21 cellular contexts compared by ENCODE assay signal in the genomic region with DNA sequence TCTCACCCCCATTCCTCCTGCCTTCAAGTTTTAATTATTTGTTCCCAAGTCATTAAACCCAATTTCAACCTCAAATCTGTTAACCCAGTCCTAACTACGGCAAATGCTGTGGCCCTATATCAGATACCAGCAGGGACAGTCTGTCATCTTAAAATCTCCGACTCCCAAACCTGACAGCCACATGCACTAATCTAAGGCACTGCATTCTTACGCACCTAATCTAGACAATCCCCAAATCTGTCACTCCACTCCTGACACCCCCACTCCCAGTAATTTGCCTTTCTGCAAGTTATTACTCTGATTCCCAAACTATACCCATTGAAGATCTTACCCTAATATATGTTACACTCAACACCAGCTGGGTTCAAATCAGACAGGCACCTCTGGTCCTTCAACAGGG. TPM values are rescaled to one million over a fixed set of nuclear protein-coding genes. Genes with fewer than 3 reads are reported as not detected.
A peak's percentile ranks its signal among the peaks of the same experiment; 100 is the strongest.
DNase-seq lines count a peak whose midpoint lies in the region; ATAC-seq, FAIRE-seq and TF ChIP-seq lines count a peak whose summit lies in the region.
"Had no signal": no experiment of that assay in that cellular context is flagged by ENCODE, and none has a peak within 500 bp of the region (broad histone marks: within the 10 kb centered on the region; RNA-seq: fewer than 3 reads in every experiment).

No MANE protein-coding gene starts in this region.

- no peaks in the 10 kb centered on the region for H3K79me1 ChIP-seq in H9 (ENCODE audit: insufficient read depth, low read depth, low read length, poor library complexity, severe bottlenecking)

- no peak overlapping the region for H2BK20ac ChIP-seq in H9 (ENCODE audit: low read depth, low read length, poor library complexity, severe bottlenecking)

- H3K9me3 Mint-ChIP-seq in H9: no peaks in the 10 kb centered on the region
- peaks cover 0 to 1% (median 0%) of the 10 kb centered on the region in 11 donors for H3K9me3 Mint-ChIP-seq in naive thymus-derived CD4-positive, alpha-beta T cell
- H3K9me3 Mint-ChIP-seq in endothelial cell (ENCODE audit: unreplicated experiment): no peaks in the 10 kb centered on the region
- H3K9me3 Mint-ChIP-seq: activated CD4-positive, alpha-beta memory T cell treated with anti-CD3 and anti-CD28 coated beads for 36 hours; activated naive CD4-positive, alpha-beta T cell treated with anti-CD3 and anti-CD28 coated beads, Interleukin-2, amount 50 U/mL, for 24 hours; activated T-cell treated with anti-CD3 and anti-CD28 coated beads, Interleukin-2, amount 50 U/mL, for 24 hours; nephron had no signal

- H3K4me2 ChIP-seq in H9 (ENCODE audit: insufficient read depth, insufficient read length, low read length): peak overlapping the region; percentile 78
- H3K4me2 ChIP-seq in K562 (ENCODE audit: insufficient read depth, low read length): no peak overlapping the region

- H3K27me3 Mint-ChIP-seq in H9 (ENCODE audit: low read depth) (no peaks in the 10 kb centered on the region), endothelial cell (ENCODE audit: unreplicated experiment) (peaks cover 14% of the 10 kb centered on the region)
- peaks cover 0 to 4% (median 0%) of the 10 kb centered on the region in 5 donors for H3K27me3 Mint-ChIP-seq in naive thymus-derived CD4-positive, alpha-beta T cell
- H3K27me3 Mint-ChIP-seq: activated CD4-positive, alpha-beta memory T cell treated with anti-CD3 and anti-CD28 coated beads for 36 hours; activated naive CD4-positive, alpha-beta T cell treated with anti-CD3 and anti-CD28 coated beads, Interleukin-2, amount 50 U/mL, for 24 hours; activated T-cell treated with anti-CD3 and anti-CD28 coated beads, Interleukin-2, amount 50 U/mL, for 24 hours had no signal

- H4K20me1 ChIP-seq in H9 (ENCODE audit: control insufficient read depth, insufficient read depth, insufficient read length) (no peaks in the 10 kb centered on the region), K562 (replicated peaks; ENCODE audit: control insufficient read depth, insufficient read depth, low read length) (peaks cover 47% of the 10 kb centered on the region)

- ATAC-seq in K562: no peak
- ATAC-seq in naive thymus-derived CD4-positive, alpha-beta T cell: no peak
- ATAC-seq in GM18511 (IDR thresholded peaks at IDR 0.05; ENCODE audit: unreplicated experiment): no peak
- ATAC-seq: body of pancreas, heart left ventricle had no signal

- intact Hi-C loops in K562 (cut with micrococcal nuclease): no loop called here
- intact Hi-C loops in naive thymus-derived CD4-positive, alpha-beta T cell (cut with micrococcal nuclease): loop anchor here in 1 of 2 donors (10.0 kb wide), 1 partner anchor 711 kb away; a partner anchor contains a TSS

- no peak overlapping the region for H3K4ac ChIP-seq in H9 (ENCODE audit: low read depth, low read length)

- no peak overlapping the region for H4K5ac ChIP-seq in H9 (ENCODE audit: insufficient read length, low read depth, low read length)

- H3K4me3 ChIP-seq in ACC112 (ENCODE audit: low read depth, low read length): peak overlapping the region; percentile 94
- H3K4me3 ChIP-seq in K562: no peak overlapping the region
- no peak overlapping the region for H3K4me3 ChIP-seq in naive thymus-derived CD4-positive, alpha-beta T cell (ENCODE audit: low read length)
- H3K4me3 ChIP-seq: body of pancreas had no signal

- no peak overlapping the region for H2BK120ac ChIP-seq in H9 (ENCODE audit: low read depth, low read length, poor library complexity, severe bottlenecking)

- peaks cover 32 to 33% of the 10 kb centered on the region in 2 experiments for H3K4me1 Mint-ChIP-seq in H9
- H3K4me1 Mint-ChIP-seq in naive thymus-derived CD4-positive, alpha-beta T cell: peaks cover 12 to 44% (median 38%) of the 10 kb centered on the region in 7 donors
- H3K4me1 Mint-ChIP-seq in endothelial cell (ENCODE audit: unreplicated experiment): peaks cover 33% of the 10 kb centered on the region

- no peak for DNase-seq in H9
- DNase-seq in K562 (ENCODE audit: extremely low read depth in 1 of 4, low spot score in 3 of 4): no peak
- no peak for DNase-seq in naive thymus-derived CD4-positive, alpha-beta T cell
- no peak for DNase-seq in retina
- no peak for DNase-seq in HT-29 (ENCODE audit: low spot score)
- DNase-seq in endothelial cell (ENCODE audit: low spot score): no peak
- DNase-seq: activated CD4-positive, alpha-beta memory T cell treated with anti-CD3 and anti-CD28 coated beads for 36 hours; activated T-cell treated with anti-CD3 and anti-CD28 coated beads, Interleukin-2, amount 50 U/mL, for 24 hours; body of pancreas; GF-D8; heart left ventricle; NCI-H748 treated with DMSO at 0.1 percent for 48 hours; stimulated activated naive CD4-positive, alpha-beta T cell treated with Interleukin-2 at 50 U/mL for 16 hours had no signal

- CTCF ChIA-PET in K562 (lab: Yijun Ruan, JAX; ENCODE audit: low intra/inter-chr PET ratio): no interaction called here
- CTCF ChIA-PET in naive thymus-derived CD4-positive, alpha-beta T cell (lab: Charles Lee): interaction anchor here (1.7 kb wide), 1 partner anchor 35 kb away, joined by 5 read pairs; no protein-coding TSS in a partner anchor

- no peak for TF ChIP-seq CTCF in H9 (conservative IDR thresholded peaks at IDR 0.05)
- no peak for TF ChIP-seq CTCF in K562 (IDR thresholded peaks at IDR 0.05 in 2 of 3, conservative IDR thresholded peaks at IDR 0.05 in 1 of 3; ENCODE audit: insufficient read depth in 2 of 3, low read depth in 1 of 3, low read length in 3 of 3)
- TF ChIP-seq CTCF in endothelial cell (IDR thresholded peaks at IDR 0.05; ENCODE audit: unreplicated experiment): no peak

- no peak overlapping the region for H2BK5ac ChIP-seq in H9 (ENCODE audit: insufficient read length, low read length)

- H3K36me3 ChIP-seq in ACC112 (ENCODE audit: insufficient read depth, low read length) (no peaks in the 10 kb centered on the region), K562 (ENCODE audit: control insufficient read depth, insufficient read depth, low read length) (peaks cover 54% of the 10 kb centered on the region)
- peaks cover 0 to 22% (median 0%) of the 10 kb centered on the region in 3 experiments for H3K36me3 ChIP-seq in naive thymus-derived CD4-positive, alpha-beta T cell (ENCODE audit: control insufficient read depth in 2 of 3, insufficient read depth in 3 of 3, low read length in 3 of 3)

- H3K9me3 ChIP-seq in H9 (ENCODE audit: control insufficient read depth, low read depth, low read length) (no peaks in the 10 kb centered on the region), K562 (replicated peaks; ENCODE audit: control insufficient read depth, insufficient read depth, low read depth, low read length) (no peaks in the 10 kb centered on the region)
- H3K9me3 ChIP-seq in naive thymus-derived CD4-positive, alpha-beta T cell (ENCODE audit: control insufficient read depth in 2 of 3, low read length in 3 of 3): no peaks in the 10 kb centered on the region
- H3K9me3 ChIP-seq: body of pancreas, heart left ventricle had no signal

- no peak overlapping the region for H2BK12ac ChIP-seq in H9 (ENCODE audit: insufficient read length, low read depth, low read length)

- H3K18ac ChIP-seq in H9 (ENCODE audit: insufficient read length, low read depth, low read length): no peak overlapping the region

- no CpG with 5 or more reads among the region's 3 CpGs for WGBS in H9 (ENCODE audit: extremely low coverage, insufficient read length, low lambda C conversion rate)
- WGBS in K562 (ENCODE audit: insufficient coverage, low coverage, missing lambda C conversion rate): 33% methylated on average over 3 of the region's 3 CpGs

- H3K4me3 Mint-ChIP-seq in H9: no peak overlapping the region
- no peak overlapping the region for H3K4me3 Mint-ChIP-seq in naive thymus-derived CD4-positive, alpha-beta T cell
- no peak overlapping the region for H3K4me3 Mint-ChIP-seq in endothelial cell (ENCODE audit: unreplicated experiment)
- H3K4me3 Mint-ChIP-seq: activated CD4-positive, alpha-beta memory T cell treated with anti-CD3 and anti-CD28 coated beads for 36 hours; activated naive CD4-positive, alpha-beta T cell treated with anti-CD3 and anti-CD28 coated beads, Interleukin-2, amount 50 U/mL, for 24 hours; activated T-cell treated with anti-CD3 and anti-CD28 coated beads, Interleukin-2, amount 50 U/mL, for 24 hours; nephron had no signal

- H3K79me2 ChIP-seq in ACC112 (ENCODE audit: control insufficient read depth, insufficient read depth, low read length, unreplicated experiment) (peaks cover 79% of the 10 kb centered on the region), H9 (ENCODE audit: insufficient read depth, low read length) (peaks cover 48% of the 10 kb centered on the region; the same call in 1 of the 2 replicates), K562 (ENCODE audit: control insufficient read depth, insufficient read depth, low read length) (peaks cover 78% of the 10 kb centered on the region)

- H3T11ph ChIP-seq in H9 (ENCODE audit: low read length): no peak overlapping the region

- no peak for FAIRE-seq in K562 (lab: Jason Lieb, UNC)
- FAIRE-seq: GM12892, islet of Langerhans had no signal

- no peak overlapping the region for H3K27ac Mint-ChIP-seq in H9
- H3K27ac Mint-ChIP-seq in naive thymus-derived CD4-positive, alpha-beta T cell: no peak overlapping the region
- H3K27ac Mint-ChIP-seq in endothelial cell (ENCODE audit: unreplicated experiment): no peak overlapping the region
- H3K27ac Mint-ChIP-seq: activated CD4-positive, alpha-beta memory T cell treated with anti-CD3 and anti-CD28 coated beads for 36 hours; activated naive CD4-positive, alpha-beta T cell treated with anti-CD3 and anti-CD28 coated beads, Interleukin-2, amount 50 U/mL, for 24 hours; activated T-cell treated with anti-CD3 and anti-CD28 coated beads, Interleukin-2, amount 50 U/mL, for 24 hours; nephron had no signal

- H3K14ac ChIP-seq in H9 (ENCODE audit: insufficient read depth, low read length): no peak overlapping the region

- H3K23ac ChIP-seq in H9 (ENCODE audit: insufficient read length, low read depth, low read length): no peak overlapping the region

- H3K27me3 ChIP-seq in ACC112 (ENCODE audit: insufficient read depth, low read length) (no peaks in the 10 kb centered on the region), H9 (ENCODE audit: insufficient read depth, low read length) (no peaks in the 10 kb centered on the region), K562 (ENCODE audit: control insufficient read depth in 2 of 2, insufficient read depth in 2 of 2, low read length in 2 of 2) (no peaks in the 10 kb centered on the region)
- no peaks in the 10 kb centered on the region for H3K27me3 ChIP-seq in naive thymus-derived CD4-positive, alpha-beta T cell (ENCODE audit: control insufficient read depth in 2 of 2, insufficient read depth in 2 of 2, low read length in 2 of 2)
- H3K27me3 ChIP-seq: body of pancreas, heart left ventricle had no signal

- BruUV-seq in K562 (replicated peaks; lab: Mats Ljungman, UMichigan): no TSS peak

- no peak for TF ChIP-seq RAD21 in K562 (CRISPR knock-in tag; conservative IDR thresholded peaks at IDR 0.05 in 1 of 2, IDR thresholded peaks at IDR 0.05 in 1 of 2)

- H2BK15ac ChIP-seq in H9 (ENCODE audit: low read depth, low read length): no peak overlapping the region

- TF ChIP-seq EP300 in K562 (IDR thresholded peaks at IDR 0.05; ENCODE audit: low read length): no peak

- POLR2A ChIA-PET in K562 (lab: Yijun Ruan, JAX): no interaction called here
- POLR2A ChIA-PET in naive thymus-derived CD4-positive, alpha-beta T cell (lab: Charles Lee): interaction anchor here (0.7 to 3.3 kb wide), 3 partner anchors 87 to 445 kb away, joined by 3 to 29 read pairs (median 3); a partner anchor contains a TSS

- H3K36me3 Mint-ChIP-seq in H9 (ENCODE audit: insufficient read depth in 1 of 3, low read depth in 3 of 3): peaks cover 7 to 15% (median 9%) of the 10 kb centered on the region in 3 experiments
- peaks cover 4 to 11% (median 8%) of the 10 kb centered on the region in 5 donors for H3K36me3 Mint-ChIP-seq in naive thymus-derived CD4-positive, alpha-beta T cell
- peaks cover 29% of the 10 kb centered on the region for H3K36me3 Mint-ChIP-seq in endothelial cell (ENCODE audit: low read depth, unreplicated experiment)

- no peak overlapping the region for H4K8ac ChIP-seq in H9 (replicated peaks; ENCODE audit: insufficient read length, low read depth, low read length)

- no peak overlapping the region for H3K56ac ChIP-seq in H9 (ENCODE audit: insufficient read length, low read depth, low read length)

- peaks cover 21% of the 10 kb centered on the region for H3K23me2 ChIP-seq in H9 (ENCODE audit: insufficient read length, low read depth, low read length, poor library complexity, severe bottlenecking)

- H2AFZ ChIP-seq in ACC112 (ENCODE audit: low read length, unreplicated experiment) (no peak overlapping the region), H9 (ENCODE audit: low read length) (no peak overlapping the region), K562 (ENCODE audit: low read depth, low read length) (no peak overlapping the region)

- H3K9ac ChIP-seq in H9 (ENCODE audit: extremely low read depth, insufficient read length, low read length) (no peak overlapping the region), K562 (ENCODE audit: insufficient read depth in 1 of 2, low read depth in 2 of 2, low read length in 2 of 2) (peak overlapping the region in 1 of 2 experiments; percentile 16; a peak in 1 of 4 replicates)

- no peak overlapping the region for H2AK5ac ChIP-seq in H9 (ENCODE audit: insufficient read length, low read length)

- H3K9me1 ChIP-seq in K562 (ENCODE audit: control insufficient read depth, insufficient read depth, low read length): peaks cover 11% of the 10 kb centered on the region

- H3K4me1 ChIP-seq in ACC112 (ENCODE audit: control insufficient read depth, insufficient read depth, low read length, unreplicated experiment) (peaks cover 38% of the 10 kb centered on the region), H9 (ENCODE audit: insufficient read depth, low read length) (peaks cover 14% of the 10 kb centered on the region; the same call in 1 of the 2 replicates), K562 (replicated peaks in 1 of 2; ENCODE audit: control insufficient read depth in 2 of 2, insufficient read depth in 2 of 2, low read length in 2 of 2) (peaks cover 25 to 31% of the 10 kb centered on the region in 2 experiments)
- peaks cover 22 to 30% of the 10 kb centered on the region in 2 donors for H3K4me1 ChIP-seq in naive thymus-derived CD4-positive, alpha-beta T cell (ENCODE audit: control insufficient read depth in 2 of 2, insufficient read depth in 2 of 2, low read length in 2 of 2)

- no peak overlapping the region for H4K91ac ChIP-seq in H9 (ENCODE audit: insufficient read length, low read depth, low read length)

- peak overlapping the region; percentile 22; the same call in 1 of the 2 replicates for H3K27ac ChIP-seq in ACC112 (ENCODE audit: low read depth, low read length)
- H3K27ac ChIP-seq in H9 (ENCODE audit: insufficient read length, low read depth, low read length): no peak overlapping the region
- H3K27ac ChIP-seq in K562 (ENCODE audit: extremely low read depth, low read depth, low read length): no peak overlapping the region
- H3K27ac ChIP-seq in naive thymus-derived CD4-positive, alpha-beta T cell (ENCODE audit: low read depth, low read length): peak overlapping the region; percentile 96
- H3K27ac ChIP-seq: body of pancreas, RWPE1 had no signal

- in situ Hi-C loops in K562 (cut with MboI): no loop called here

- no peak for TF ChIP-seq POLR2A in K562 (conservative IDR thresholded peaks at IDR 0.05)

RNA-seq across cellular contexts. Expression of a gene that starts 2.5 kb away (rescaled TPM):
- total RNA-seq in H9 (2021) (200 and 205 TPM in 2 replicates), K562 (2014; rRNA removed) (118 and 148 TPM in 2 replicates), K562 (2014; rRNA removed; fragmentation: Illumina TruSeq; extraction: Trizol) (98.3 and 112 TPM in 2 replicates), K562 (2015; rRNA removed; fragmentation: Illumina TruSeq; extraction: Trizol) (114 and 122 TPM in 2 replicates), K562 (2021) (153 and 161 TPM in 2 replicates), endothelial cell (ENCODE audit: unreplicated experiment) (304 TPM)
- total RNA-seq in K562 (2011; cell fraction: chromatin; rRNA removed; ENCODE audit: low replicate concordance): 102 and 218 TPM in 2 replicates
- 162 and 195 TPM in 2 replicates for total RNA-seq in K562 (2011; cell fraction: nucleolus; rRNA removed)
- total RNA-seq in K562 (2011; cell fraction: nucleoplasm; rRNA removed): 126 and 134 TPM in 2 replicates
- polyA plus RNA-seq in K562 (2011; rRNA removed) (135 and 137 TPM in 2 replicates), K562 (2014; fragmentation: Illumina TruSeq; extraction: Trizol) (125 and 128 TPM in 2 replicates), K562 (2014; fragmentation: Nextera tagmentation; extraction: Ambion mirVana) (10 to 100 TPM in 1 of 2 experiments, 1 to 10 TPM in 1; 7.9 to 14.1 TPM), K562 (2014; rRNA removed) (102 and 116 TPM in 2 replicates)
- 156 and 157 TPM in 2 replicates for polyA plus RNA-seq in K562 (2011; cell fraction: cytosol; rRNA removed)
- polyA plus RNA-seq in K562 (2011; cell fraction: nucleus; rRNA removed): 338 and 345 TPM in 2 replicates
- polyA plus RNA-seq in K562 (2012): 148 and 189 TPM in 2 replicates
- 101 and 125 TPM in 2 replicates for polyA minus RNA-seq in K562 (2011; rRNA and poly(A)+ RNA removed)
- 65.4 and 66.7 TPM in 2 replicates for polyA minus RNA-seq in K562 (2011; cell fraction: cytosol; rRNA and poly(A)+ RNA removed)
- 139 and 166 TPM in 2 replicates for polyA minus RNA-seq in K562 (2011; cell fraction: nucleus; rRNA and poly(A)+ RNA removed)
- 100 to 1,000 TPM; 123 to 198 (median 130) TPM for total RNA-seq in naive thymus-derived CD4-positive, alpha-beta T cell
- polyA plus RNA-seq in naive thymus-derived CD4-positive, alpha-beta T cell: 10 to 100 TPM; 75.2 to 85.7 TPM
- total RNA-seq in HT-29 (2014; rRNA removed; shearing (Covaris generic)): 254 and 264 TPM in 2 replicates

RNA-seq across cellular contexts. Expression of a gene that starts 21.9 kb away (rescaled TPM):
- total RNA-seq in H9 (2021) (0.09 and 0.13 TPM in 2 replicates), K562 (2014; rRNA removed) (0.04 TPM in 1 of 2 replicates, not detected in the other), K562 (2014; rRNA removed; fragmentation: Illumina TruSeq; extraction: Trizol) (not detected in 2 replicates), K562 (2015; rRNA removed; fragmentation: Illumina TruSeq; extraction: Trizol) (0.15 TPM in 1 of 2 replicates, not detected in the other), K562 (2021) (0.13 TPM in 1 of 2 replicates, not detected in the other), endothelial cell (ENCODE audit: unreplicated experiment) (0.10 TPM)
- 0.30 and 0.49 TPM in 2 replicates for total RNA-seq in K562 (2011; cell fraction: chromatin; rRNA removed; ENCODE audit: low replicate concordance)
- total RNA-seq in K562 (2011; cell fraction: nucleolus; rRNA removed): 0.13 TPM in 1 of 2 replicates, not detected in the other
- total RNA-seq in K562 (2011; cell fraction: nucleoplasm; rRNA removed): 0.37 TPM in 1 of 2 replicates, not detected in the other
- polyA plus RNA-seq in K562 (2011; rRNA removed) (0.04 TPM in 1 of 2 replicates, not detected in the other), K562 (2014; fragmentation: Illumina TruSeq; extraction: Trizol) (not detected in 2 replicates), K562 (2014; fragmentation: Nextera tagmentation; extraction: Ambion mirVana) (not detected), K562 (2014; rRNA removed) (0.09 TPM in 1 of 2 replicates, not detected in the other)
- polyA plus RNA-seq in K562 (2011; cell fraction: cytosol; rRNA removed): 0.04 and 0.06 TPM in 2 replicates
- polyA plus RNA-seq in K562 (2011; cell fraction: nucleus; rRNA removed): 0.15 and 0.44 TPM in 2 replicates
- polyA plus RNA-seq in K562 (2012): 0.17 and 0.42 TPM in 2 replicates
- 0.03 TPM in 1 of 2 replicates, not detected in the other for polyA minus RNA-seq in K562 (2011; rRNA and poly(A)+ RNA removed)
- not detected in 2 replicates for polyA minus RNA-seq in K562 (2011; cell fraction: cytosol; rRNA and poly(A)+ RNA removed)
- 0.33 TPM in 1 of 2 replicates, not detected in the other for polyA minus RNA-seq in K562 (2011; cell fraction: nucleus; rRNA and poly(A)+ RNA removed)
- 10 to 100 TPM in 1 of 5 experiments, 1 to 10 TPM in 4; 1.4 to 71.9 (median 3.5) TPM for total RNA-seq in naive thymus-derived CD4-positive, alpha-beta T cell
- polyA plus RNA-seq in naive thymus-derived CD4-positive, alpha-beta T cell: under 1 TPM; 0.25 to 0.38 TPM
- 0.31 and 0.53 TPM in 2 replicates for total RNA-seq in HT-29 (2014; rRNA removed; shearing (Covaris generic))
- total RNA-seq: dermis blood vessel endothelial cell had no signal

RNA-seq across cellular contexts. Expression of a gene that starts 29.0 kb away (rescaled TPM):
- total RNA-seq in H9 (2021) (not detected in 2 replicates), K562 (2014; rRNA removed) (0.12 and 0.18 TPM in 2 replicates), K562 (2014; rRNA removed; fragmentation: Illumina TruSeq; extraction: Trizol) (not detected in 2 replicates), K562 (2015; rRNA removed; fragmentation: Illumina TruSeq; extraction: Trizol) (not detected in 2 replicates), K562 (2021) (0.18 TPM in 1 of 2 replicates, not detected in the other), endothelial cell (ENCODE audit: unreplicated experiment) (20.5 TPM)
- 0.42 TPM in 1 of 2 replicates, not detected in the other for total RNA-seq in K562 (2011; cell fraction: chromatin; rRNA removed; ENCODE audit: low replicate concordance)
- total RNA-seq in K562 (2011; cell fraction: nucleolus; rRNA removed): 0.33 TPM in 1 of 2 replicates, not detected in the other
- 0.15 and 0.84 TPM in 2 replicates for total RNA-seq in K562 (2011; cell fraction: nucleoplasm; rRNA removed)
- polyA plus RNA-seq in K562 (2011; rRNA removed) (0.06 TPM in 1 of 2 replicates, not detected in the other), K562 (2014; fragmentation: Illumina TruSeq; extraction: Trizol) (0.08 TPM in 1 of 2 replicates, not detected in the other), K562 (2014; fragmentation: Nextera tagmentation; extraction: Ambion mirVana) (not detected), K562 (2014; rRNA removed) (0.54 TPM in 1 of 2 replicates, not detected in the other)
- not detected in 2 replicates for polyA plus RNA-seq in K562 (2011; cell fraction: cytosol; rRNA removed)
- polyA plus RNA-seq in K562 (2011; cell fraction: nucleus; rRNA removed): 0.06 and 0.13 TPM in 2 replicates
- 0.10 and 0.64 TPM in 2 replicates for polyA plus RNA-seq in K562 (2012)
- polyA minus RNA-seq in K562 (2011; rRNA and poly(A)+ RNA removed): not detected in 2 replicates
- polyA minus RNA-seq in K562 (2011; cell fraction: cytosol; rRNA and poly(A)+ RNA removed): not detected in 2 replicates
- polyA minus RNA-seq in K562 (2011; cell fraction: nucleus; rRNA and poly(A)+ RNA removed): 0.33 TPM in 1 of 2 replicates, not detected in the other
- 1 to 10 TPM; 1.2 to 7.5 (median 1.6) TPM for total RNA-seq in naive thymus-derived CD4-positive, alpha-beta T cell
- 10 to 100 TPM in 1 of 2 donors, 1 to 10 TPM in 1; 2.4 to 10.6 TPM for polyA plus RNA-seq in naive thymus-derived CD4-positive, alpha-beta T cell
- 0.29 TPM in 1 of 2 replicates, not detected in the other for total RNA-seq in HT-29 (2014; rRNA removed; shearing (Covaris generic))
- total RNA-seq: dermis blood vessel endothelial cell had no signal

Comparison
In these comparisons a context has a peak if more than half of its experiments do, and no peak if none do; other contexts are left out.
1. H3K27ac ChIP-seq: peak in ACC112 (single experiment) and naive thymus-derived CD4-positive, alpha-beta T cell (single experiment); none in H9 (single experiment) and K562 (single experiment).